In the genomic region with DNA sequence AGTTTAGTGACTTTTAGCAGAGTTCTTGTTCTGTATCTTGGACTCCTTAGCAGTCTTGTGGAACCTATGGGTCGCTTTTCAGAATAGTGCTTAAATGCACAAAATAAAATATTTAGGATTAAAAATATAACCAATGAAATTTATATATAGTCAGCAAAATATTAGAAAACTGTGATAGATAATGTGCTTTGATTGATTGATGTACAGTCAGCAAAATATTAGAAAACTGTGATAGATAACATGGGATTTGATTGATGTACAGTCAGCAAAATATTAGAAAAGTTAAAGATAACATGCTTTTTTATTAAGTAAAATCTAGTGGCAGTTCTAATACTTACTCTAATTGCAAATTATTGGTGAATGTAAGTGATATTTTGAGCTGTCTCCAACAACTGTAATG, we compare ENCODE assay signal across 1 cellular context.
TF ChIP-seq lines count a peak whose summit lies in the region.

No MANE protein-coding gene starts in this region.

TF ChIP-seq in liver, 16 proteins besides CTCF, POLR2A, EP300 and RAD21 (continued from another document):
- TF ChIP-seq, protein P1, sequence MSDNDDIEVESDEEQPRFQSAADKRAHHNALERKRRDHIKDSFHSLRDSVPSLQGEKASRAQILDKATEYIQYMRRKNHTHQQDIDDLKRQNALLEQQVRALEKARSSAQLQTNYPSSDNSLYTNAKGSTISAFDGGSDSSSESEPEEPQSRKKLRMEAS (IDR thresholded peaks at IDR 0.05): no peak
TF ChIP-seq in liver: peak in this region for 0.
